ENCODE assay signal across 1 cellular context in genomic region chr3:11610044-11610671, GRCh38.
A peak's percentile ranks its signal among the peaks of the same experiment; 100 is the strongest.
TF ChIP-seq lines count a peak whose summit lies in the region.

No MANE protein-coding gene starts in this region.

TF ChIP-seq in HepG2, 621 proteins besides CTCF, POLR2A, EP300 and RAD21 (continued from another document and continues in another):
- no peak for TF ChIP-seq ATF4 (CRISPR knock-in tag; IDR thresholded peaks at IDR 0.05)
- TF ChIP-seq HNRNPL (IDR thresholded peaks at IDR 0.05; ENCODE audit: low read depth, low read length) = 0 out of 2 replicates have a peak, but pooled peaks have one; percentile 41
- TF ChIP-seq FOXP4 (CRISPR knock-in tag; IDR thresholded peaks at IDR 0.05) = no peak
- peak; percentile 42; the same call in 1 of the 2 replicates for TF ChIP-seq PITX1 (CRISPR knock-in tag; IDR thresholded peaks at IDR 0.05)
- TF ChIP-seq TCF7 (IDR thresholded peaks at IDR 0.05; ENCODE audit: low read depth) = peak; percentile 44; the same call in 1 of the 2 replicates
- peak; percentile 15; the same call in 1 of the 2 replicates for TF ChIP-seq HNF4G (IDR thresholded peaks at IDR 0.05; ENCODE audit: borderline replicate concordance, low read depth, low read length)
- TF ChIP-seq HNF4G (CRISPR knock-in tag; IDR thresholded peaks at IDR 0.05; ENCODE audit: borderline replicate concordance, low read depth) = no peak
- peak; percentile 68 for TF ChIP-seq ZNF687 (CRISPR knock-in tag; IDR thresholded peaks at IDR 0.05)
- no peak for TF ChIP-seq RXRB (CRISPR knock-in tag; IDR thresholded peaks at IDR 0.05; ENCODE audit: borderline replicate concordance)
- 0 out of 2 replicates have a peak, but pooled peaks have one; percentile 36 for TF ChIP-seq ZNF292 (CRISPR knock-in tag; IDR thresholded peaks at IDR 0.05; ENCODE audit: borderline replicate concordance, low read depth)
- peak; percentile 69 for TF ChIP-seq UBTF (CRISPR knock-in tag; IDR thresholded peaks at IDR 0.05)
- no peak for TF ChIP-seq SOX6 (IDR thresholded peaks at IDR 0.05)
- peak; percentile 38; the same call in 1 of the 2 replicates for TF ChIP-seq SOX6 (CRISPR knock-in tag; IDR thresholded peaks at IDR 0.05)
- TF ChIP-seq CREM (IDR thresholded peaks at IDR 0.05) = peak; percentile 41; the same call in 1 of the 2 replicates
- no peak for TF ChIP-seq CREM (CRISPR knock-in tag; IDR thresholded peaks at IDR 0.05)
- no peak for TF ChIP-seq SOX13 (IDR thresholded peaks at IDR 0.05)
- peak in 1 of 2 experiments; percentile 57; a peak in 1 of 4 replicates for TF ChIP-seq SOX13 (CRISPR knock-in tag; conservative IDR thresholded peaks at IDR 0.05 in 1 of 2, IDR thresholded peaks at IDR 0.05 in 1 of 2)
- TF ChIP-seq HOXA3 (CRISPR knock-in tag; IDR thresholded peaks at IDR 0.05) = peak; percentile 32; the same call in 1 of the 2 replicates
- TF ChIP-seq POLR2G (IDR thresholded peaks at IDR 0.05; ENCODE audit: low read depth, low read length) = 0 out of 2 replicates have a peak, but pooled peaks have one; percentile 25
- no peak for TF ChIP-seq THAP7 (CRISPR knock-in tag; IDR thresholded peaks at IDR 0.05)
- no peak for TF ChIP-seq TRIM24 (CRISPR knock-in tag; IDR thresholded peaks at IDR 0.05)
- no peak for TF ChIP-seq CERS6 (CRISPR knock-in tag; IDR thresholded peaks at IDR 0.05)
- peak; percentile 59 for TF ChIP-seq HNF4A (CRISPR knock-in tag; IDR thresholded peaks at IDR 0.05)
- TF ChIP-seq NCOA2 (CRISPR knock-in tag; IDR thresholded peaks at IDR 0.05) = 0 out of 2 replicates have a peak, but pooled peaks have one; percentile 24
- peak; percentile 18; the same call in 1 of the 2 replicates for TF ChIP-seq SOX5 (CRISPR knock-in tag; IDR thresholded peaks at IDR 0.05; ENCODE audit: borderline replicate concordance)
- no peak for TF ChIP-seq FOSL2 (CRISPR knock-in tag; IDR thresholded peaks at IDR 0.05)
- TF ChIP-seq PATZ1 (CRISPR knock-in tag; IDR thresholded peaks at IDR 0.05) = peak; percentile 46
- no peak for TF ChIP-seq GLI4 (CRISPR knock-in tag; IDR thresholded peaks at IDR 0.05; ENCODE audit: borderline replicate concordance)
- no peak for TF ChIP-seq ATF6 (CRISPR knock-in tag; conservative IDR thresholded peaks at IDR 0.05)
- no peak for TF ChIP-seq CENPT (CRISPR knock-in tag; IDR thresholded peaks at IDR 0.05; ENCODE audit: low read depth)
- TF ChIP-seq RXRA (CRISPR knock-in tag; IDR thresholded peaks at IDR 0.05) = peak; percentile 40; the same call in 1 of the 2 replicates
- TF ChIP-seq PAXIP1 (CRISPR knock-in tag; conservative IDR thresholded peaks at IDR 0.05) = 0 out of 2 replicates have a peak, but pooled peaks have one; percentile 23
